1 cellular context compared by ENCODE assay signal in the genomic region with DNA sequence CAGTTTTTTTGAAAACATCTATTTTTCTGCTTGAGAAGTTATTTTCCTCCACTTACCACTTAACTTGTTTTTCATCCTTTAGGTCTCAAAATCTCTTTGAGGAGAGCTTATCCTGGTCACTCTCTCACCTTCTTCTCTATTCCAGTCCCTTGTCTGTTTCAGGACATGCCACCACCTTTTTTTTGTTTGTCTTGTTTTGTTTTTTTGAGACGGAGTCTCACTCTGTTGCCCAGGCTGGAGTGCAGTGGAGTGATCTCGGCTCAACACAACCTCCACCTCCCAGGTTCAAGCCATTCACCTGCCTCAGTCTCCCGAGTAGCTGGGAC.
A peak's percentile ranks its signal among the peaks of the same experiment; 100 is the strongest.
TF ChIP-seq lines count a peak whose summit lies in the region.

No MANE protein-coding gene starts in this region.

TF ChIP-seq in HepG2, 621 proteins besides CTCF, POLR2A, EP300 and RAD21:
- no peak for TF ChIP-seq NFE2L1 (CRISPR knock-in tag; IDR thresholded peaks at IDR 0.05; ENCODE audit: borderline replicate concordance)
- TF ChIP-seq HNRNPLL (IDR thresholded peaks at IDR 0.05; ENCODE audit: low read depth, low read length, poor library complexity, severe bottlenecking) = no peak
- no peak for TF ChIP-seq ZEB1 (IDR thresholded peaks at IDR 0.05; ENCODE audit: insufficient replicate concordance, low read depth)
- TF ChIP-seq ZNF121 (CRISPR knock-in tag; IDR thresholded peaks at IDR 0.05) = peak; percentile 45; the same call in 1 of the 2 replicates
- TF ChIP-seq ZFP36L2 (CRISPR knock-in tag; IDR thresholded peaks at IDR 0.05) = no peak
- no peak for TF ChIP-seq SATB2 (CRISPR knock-in tag; IDR thresholded peaks at IDR 0.05)
- TF ChIP-seq ZNF136 (CRISPR knock-in tag; IDR thresholded peaks at IDR 0.05; ENCODE audit: low read depth) = no peak
